ENCODE assay signal across 8 cellular contexts in the genomic region with DNA sequence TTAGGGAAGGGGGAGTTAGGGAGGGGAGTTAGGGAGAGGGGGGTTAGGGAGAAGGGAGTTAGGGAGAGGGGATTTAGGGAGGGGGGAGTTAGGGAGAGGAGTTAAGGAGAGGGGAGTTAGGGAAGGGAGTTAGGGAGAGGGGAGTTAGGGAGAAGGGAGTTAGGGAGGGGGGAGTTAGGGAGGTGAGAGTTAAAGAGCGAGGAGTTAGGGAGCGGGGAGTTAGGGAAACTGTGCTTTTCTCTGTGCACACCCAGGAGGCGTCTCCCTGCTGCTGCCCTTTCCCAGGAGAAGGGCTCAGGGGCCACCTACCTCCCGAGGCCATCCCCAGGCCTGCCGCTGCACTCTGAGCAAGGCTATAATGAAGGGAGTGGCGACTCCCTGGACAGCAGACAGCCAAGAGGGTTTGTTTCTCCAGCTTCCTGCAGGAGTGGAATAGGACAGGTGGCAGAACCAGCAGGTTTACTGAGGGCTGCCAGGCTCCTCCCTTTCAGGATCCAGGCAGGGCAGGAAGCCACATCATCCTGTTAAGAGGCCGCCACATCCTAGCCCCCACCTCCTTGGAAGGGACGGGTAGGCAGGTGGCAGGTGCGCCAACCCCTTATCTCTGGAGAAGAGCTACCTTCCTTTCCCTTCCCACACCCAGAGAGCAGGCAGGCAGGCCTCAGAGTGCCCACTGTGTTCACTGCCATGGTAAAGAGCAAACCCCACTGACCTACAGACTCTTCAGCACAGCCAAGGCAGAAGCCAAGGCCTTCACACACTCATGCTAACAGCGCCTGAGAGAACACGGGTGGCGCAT. TPM values are rescaled to one million over a fixed set of nuclear protein-coding genes. Genes with fewer than 3 reads are reported as not detected.
DNase-seq lines count a peak whose midpoint lies in the region.
"Had no signal": no experiment of that assay in that cellular context is flagged by ENCODE, and none has a peak within 500 bp of the region (broad histone marks: within the 10 kb centered on the region; RNA-seq: fewer than 3 reads in every experiment).

No MANE protein-coding gene starts in this region.

- intact Hi-C loops in posterior vena cava (cut with DNase I): no loop called here

- DNase-seq in HPDE6-E6E7 (ENCODE audit: extremely low spot score) (peak; percentile 67), NCI-H2171 (lab: John Stamatoyannopoulos, UW) (peak; percentile 82), dermis blood vessel endothelial cell (peak; percentile 54), posterior vena cava (ENCODE audit: low spot score) (peak; percentile 73), inferior parietal cortex (ENCODE audit: extremely low spot score) (no peak), SK-N-DZ (ENCODE audit: low spot score) (no peak)
- DNase-seq in stimulated activated naive CD4-positive, alpha-beta T cell treated with Interleukin-2 at 50 U/mL for 16 hours (lab: John Stamatoyannopoulos, UW): no peak
- DNase-seq: amygdala had no signal

RNA-seq across cellular contexts. Expression of gene CANT1, which starts 4.3 kb away (rescaled TPM):
- total RNA-seq in dermis blood vessel endothelial cell (64.8 and 97.3 TPM in 2 replicates), posterior vena cava (10 to 100 TPM; 29.5 to 34.7 TPM)
- polyA plus RNA-seq in SK-N-DZ (2014; cell fraction: cytosol; rRNA removed): 37.9 and 56.5 TPM in 2 replicates
- 15.8 and 20.8 TPM in 2 replicates for polyA plus RNA-seq in SK-N-DZ (2014; cell fraction: nucleus; rRNA removed)

RNA-seq across cellular contexts. Expression of gene C1QTNF1, which starts 18.7 kb away (rescaled TPM):
- total RNA-seq in dermis blood vessel endothelial cell: 14.6 and 16.9 TPM in 2 replicates
- total RNA-seq in posterior vena cava: 100 to 1,000 TPM; 172 to 261 TPM
- polyA plus RNA-seq in SK-N-DZ (2014; cell fraction: cytosol; rRNA removed): 0.12 TPM in 1 of 2 replicates, not detected in the other
- not detected in 2 replicates for polyA plus RNA-seq in SK-N-DZ (2014; cell fraction: nucleus; rRNA removed)

RNA-seq across cellular contexts. Expression of gene LGALS3BP, which starts 25.5 kb away (rescaled TPM):
- total RNA-seq in dermis blood vessel endothelial cell: 3.5 and 7.5 TPM in 2 replicates
- 100 to 1,000 TPM; 103 to 163 TPM for total RNA-seq in posterior vena cava
- 32.5 and 46.0 TPM in 2 replicates for polyA plus RNA-seq in SK-N-DZ (2014; cell fraction: cytosol; rRNA removed)
- polyA plus RNA-seq in SK-N-DZ (2014; cell fraction: nucleus; rRNA removed): 37.6 and 66.3 TPM in 2 replicates

Comparison
In these comparisons a context has a peak if more than half of its experiments do, and no peak if none do; other contexts are left out.
1. DNase-seq: peak in HPDE6-E6E7 (single experiment), NCI-H2171 (single experiment), dermis blood vessel endothelial cell (single experiment) and posterior vena cava (single experiment); none in inferior parietal cortex (single experiment), stimulated activated naive CD4-positive, alpha-beta T cell treated with Interleukin-2 at 50 U/mL for 16 hours (single experiment) and SK-N-DZ (single experiment).
2. RNA of gene LGALS3BP, which starts 25.5 kb away (total RNA-seq): 103 to 163 TPM in posterior vena cava; 3.5 to 7.5 TPM in dermis blood vessel endothelial cell; every median in the first group is over 10 times any median in the second.